In genomic region chr11:90556026-90556425, GRCh38 we compare ENCODE assay signal across 28 cellular contexts.
"Had no signal": no experiment of that assay in that cellular context is flagged by ENCODE, and none has a peak within 500 bp of the region (broad histone marks: within the 10 kb centered on the region; RNA-seq: fewer than 3 reads in every experiment).

No MANE protein-coding gene starts in this region.

- H3K27me3 ChIP-seq: ascending aorta had no signal

- H3K4me1 ChIP-seq: ascending aorta had no signal

- ATAC-seq: activated CD8-positive, alpha-beta memory T cell treated with anti-CD3 and anti-CD28 coated beads, Interleukin-2, amount 10 ng/mL, durations not matched to agents 7 days and 5 days; activated CD8-positive, alpha-beta T cell treated with anti-CD3 and anti-CD28 coated beads, Interleukin-2, amount 10 ng/mL, durations not matched to agents 7 days and 5 days; activated naive CD8-positive, alpha-beta T cell treated with anti-CD3 and anti-CD28 coated beads, Interleukin-2, amount 50 U/mL, for 24 hours had no signal

- H3K9me3 ChIP-seq: ascending aorta had no signal

- H3K36me3 ChIP-seq: ascending aorta, WERI-Rb-1 had no signal

- H3K4me3 ChIP-seq: ascending aorta had no signal

- DNase-seq: activated B cell treated with CpG ODN at 0.5 μM for 24 hours; activated CD4-positive, alpha-beta memory T cell treated with anti-CD3 and anti-CD28 coated beads, Interleukin-2, amount 10 ng/mL, durations not matched to agents 7 days and 5 days; activated CD4-positive, alpha-beta T cell treated with anti-CD3 and anti-CD28 coated beads for 4 hours; activated CD4-positive, alpha-beta T cell treated with anti-CD3 and anti-CD28 coated beads, Interleukin-2, amount 10 ng/mL, durations not matched to agents 24 days and 14 days; activated CD4-positive, alpha-beta T cell treated with anti-CD3 and anti-CD28 coated beads, Interleukin-2, amount 50 U/mL, for 1 hour; activated CD4-positive, alpha-beta T cell treated with anti-CD3 and anti-CD28 coated beads, Interleukin-2, amount 50 U/mL, for 4 hours; activated CD4-positive, CD25-positive, alpha-beta regulatory T cell treated with anti-CD3 and anti-CD28 coated beads, Interleukin-2, amount 50 U/mL, for 72 hours; activated CD8-positive, alpha-beta memory T cell treated with anti-CD3 and anti-CD28 coated beads for 24 hours; activated CD8-positive, alpha-beta memory T cell treated with anti-CD3 and anti-CD28 coated beads, Interleukin-2, amount 10 ng/mL, durations not matched to agents 7 days and 5 days; activated CD8-positive, alpha-beta memory T cell treated with anti-CD3 and anti-CD28 coated beads, Interleukin-2, amount 50 U/mL, for 48 hours; activated CD8-positive, alpha-beta T cell treated with anti-CD3 and anti-CD28 coated beads, Interleukin-2, amount 10 ng/mL, durations not matched to agents 7 days and 5 days; activated effector memory CD4-positive, alpha-beta T cell treated with Interleukin-2 at 50 U/mL for 16 hours; activated gamma-delta T cell; activated naive CD4-positive, alpha-beta T cell treated with anti-CD3 and anti-CD28 coated beads, Interleukin-2, amount 10 ng/mL, durations not matched to agents 7 days and 5 days; activated naive CD4-positive, alpha-beta T cell treated with Interleukin-2 at 50 U/mL for 16 hours; activated naive CD8-positive, alpha-beta T cell treated with anti-CD3 and anti-CD28 coated beads, Interleukin-2, amount 10 ng/mL, durations not matched to agents 7 days and 5 days; activated naive CD8-positive, alpha-beta T cell treated with anti-CD3 and anti-CD28 coated beads, Interleukin-2, amount 50 U/mL, for 24 hours; activated T-cell treated with anti-CD3 and anti-CD28 coated beads, Interleukin-2, amount 50 U/mL, for 24 hours; activated T-cell treated with anti-CD3 and anti-CD28 coated beads, Interleukin-2, amount 50 U/mL, for 48 hours; amygdala; anterior cingulate cortex; central memory CD4-positive, alpha-beta T cell; SW 1271; T-helper 1 cell; T-helper 2 cell; T-helper 9 cell; WERI-Rb-1 had no signal

- H3K27ac ChIP-seq: ascending aorta, WERI-Rb-1 had no signal
